21 cellular contexts compared by ENCODE assay signal in genomic region chr14:102731101-102731870, GRCh38. TPM values are rescaled to one million over a fixed set of nuclear protein-coding genes. Genes with fewer than 3 reads are reported as not detected.
DNase-seq lines count a peak whose midpoint lies in the region; ATAC-seq, FAIRE-seq and TF ChIP-seq lines count a peak whose summit lies in the region.
"Had no signal": no experiment of that assay in that cellular context is flagged by ENCODE, and none has a peak within 500 bp of the region (broad histone marks: within the 10 kb centered on the region; RNA-seq: fewer than 3 reads in every experiment).

No MANE protein-coding gene starts in this region.

- FAIRE-seq in HepG2 (lab: Jason Lieb, UNC), result no peak
- FAIRE-seq: D721Med, G401.6, small intestine, urothelium cell line had no signal

- ATAC-seq in activated naive CD4-positive, alpha-beta T cell treated with anti-CD3 and anti-CD28 coated beads, Interleukin-2, amount 50 U/mL, for 72 hours, result no peak
- no peak for ATAC-seq in activated naive CD8-positive, alpha-beta T cell treated with anti-CD3 and anti-CD28 coated beads, Interleukin-2, amount 50 U/mL, for 24 hours
- ATAC-seq in HepG2, result no peak; the same call in 2 of the 3 replicates

- DNase-seq in activated naive CD4-positive, alpha-beta T cell treated with anti-CD3 and anti-CD28 coated beads, Interleukin-2, amount 50 U/mL, for 72 hours (ENCODE audit: low spot score in 2 of 2), result no peak
- no peak for DNase-seq in activated naive CD4-positive, alpha-beta T cell treated with Interleukin-2 at 50 U/mL for 16 hours
- no peak for DNase-seq in activated naive CD8-positive, alpha-beta T cell treated with anti-CD3 and anti-CD28 coated beads, Interleukin-2, amount 50 U/mL, for 24 hours
- DNase-seq in HepG2 (ENCODE audit: low spot score) (no peak), type B pancreatic cell (ENCODE audit: extremely low spot score, unreplicated experiment) (peak; percentile 25), DMS53 treated with DMSO at 0.1 percent for 48 hours (lab: John Stamatoyannopoulos, UW; ENCODE audit: unreplicated experiment) (no peak), HFFc6 (no peak), NCI-H1092 treated with DMSO at 0.1 percent for 48 hours (lab: John Stamatoyannopoulos, UW) (no peak)
- DNase-seq: activated CD4-positive, alpha-beta T cell treated with anti-CD3 and anti-CD28 coated beads for 48 hours; activated gamma-delta T cell treated with Interleukin-2 at 50 U/mL for 16 hours; central memory CD4-positive, alpha-beta T cell; effector memory CD4-positive, alpha-beta T cell; MG63; NCI-H146; NCI-H2171; NCI-H69; small intestine had no signal

- no peaks in the 10 kb centered on the region for H3K4me1 Mint-ChIP-seq in activated naive CD8-positive, alpha-beta T cell treated with anti-CD3 and anti-CD28 coated beads, Interleukin-2, amount 50 U/mL, for 24 hours
- H3K4me1 Mint-ChIP-seq in type B pancreatic cell (ENCODE audit: unreplicated experiment) (no peaks in the 10 kb centered on the region), HFFc6 (ENCODE audit: low read depth) (no peaks in the 10 kb centered on the region)

- H3K79me2 ChIP-seq in HepG2 (ENCODE audit: insufficient read depth, low read length), result no peaks in the 10 kb centered on the region

- intact Hi-C loops in HepG2 (cut with micrococcal nuclease; ENCODE audit: unreplicated experiment), result no loop called here

- H2AFZ ChIP-seq in HepG2 (ENCODE audit: low read length), result no peak overlapping the region

- H3K9ac ChIP-seq in HepG2 (ENCODE audit: insufficient read depth, low read depth, low read length), result no peak overlapping the region
- H3K9ac ChIP-seq: BLaER1 had no signal

- no peak overlapping the region for H3K4me2 ChIP-seq in HepG2 (ENCODE audit: low read depth, low read length)
- H3K4me2 ChIP-seq: BLaER1 had no signal

- peaks cover 15 to 36% of the 10 kb centered on the region in 2 experiments for H3K36me3 ChIP-seq in HepG2 (replicated peaks in 1 of 2; ENCODE audit: control insufficient read depth in 1 of 2, insufficient read depth in 2 of 2, low read length in 2 of 2)
- H3K36me3 ChIP-seq: MG63 had no signal

- H3K9me3 ChIP-seq in HepG2 (ENCODE audit: low read length), result no peaks in the 10 kb centered on the region
- H3K9me3 ChIP-seq: BLaER1, MG63 had no signal

- WGBS in HepG2 (ENCODE audit: low lambda C conversion rate), result 100% methylated on average over 13 of the region's 15 CpGs

- no peak overlapping the region for H3K4me3 ChIP-seq in HepG2 (replicated peaks in 1 of 3; ENCODE audit: insufficient read depth in 1 of 3, low read depth in 2 of 3, low read length in 3 of 3)
- H3K4me3 ChIP-seq: BLaER1, MG63 had no signal

- H3K4me3 Mint-ChIP-seq in activated naive CD8-positive, alpha-beta T cell treated with anti-CD3 and anti-CD28 coated beads, Interleukin-2, amount 50 U/mL, for 24 hours, result no peak overlapping the region
- H3K4me3 Mint-ChIP-seq in type B pancreatic cell, result no peak overlapping the region
- no peak overlapping the region for H3K4me3 Mint-ChIP-seq in HFFc6

- H3K27me3 ChIP-seq in HepG2 (ENCODE audit: control insufficient read depth in 1 of 2, insufficient read depth in 2 of 2, low read length in 2 of 2), result no peaks in the 10 kb centered on the region
- H3K27me3 ChIP-seq: BLaER1, MG63 had no signal

- CTCF ChIA-PET in HepG2 (lab: Yijun Ruan, JAX; ENCODE audit: low intra/inter-chr PET ratio, low total read pairs), result no interaction called here

- in situ Hi-C loops in HepG2 (cut with HindIII; ENCODE audit: extremely low pct_ligation_motif_present, low pct_unique_long_range_greater_than_20kb), result no loop called here

- H3K4me1 ChIP-seq in HepG2 (ENCODE audit: insufficient read depth, low read length), result peaks cover 5% of the 10 kb centered on the region
- H3K4me1 ChIP-seq: BLaER1 had no signal

- H3K27ac ChIP-seq in HepG2 (ENCODE audit: extremely low read length, insufficient read depth, low read length), result no peak overlapping the region
- H3K27ac ChIP-seq: BLaER1 had no signal

- peaks cover 3% of the 10 kb centered on the region; the same call in 1 of the 2 replicates for H4K20me1 ChIP-seq in HepG2 (ENCODE audit: insufficient read depth, low read length)

- no TSS peak for BruUV-seq in HepG2 (replicated peaks; lab: Mats Ljungman, UMichigan)

- no peaks in the 10 kb centered on the region for H3K27me3 Mint-ChIP-seq in activated naive CD8-positive, alpha-beta T cell treated with anti-CD3 and anti-CD28 coated beads, Interleukin-2, amount 50 U/mL, for 24 hours
- H3K27me3 Mint-ChIP-seq in type B pancreatic cell (no peaks in the 10 kb centered on the region), HFFc6 (ENCODE audit: insufficient read depth) (peaks cover 2% of the 10 kb centered on the region)

- TF ChIP-seq EP300 in HepG2 (IDR thresholded peaks at IDR 0.05; ENCODE audit: low read depth in 2 of 2, low read length in 2 of 2) (no peak), HepG2 (CRISPR knock-in tag; IDR thresholded peaks at IDR 0.05; ENCODE audit: borderline replicate concordance) (no peak)

- TF ChIP-seq CTCF in HepG2 (CRISPR knock-in tag; IDR thresholded peaks at IDR 0.05) (no peak), type B pancreatic cell (conservative IDR thresholded peaks at IDR 0.05) (no peak), HFFc6 (IDR thresholded peaks at IDR 0.05) (no peak)

- H3K27ac Mint-ChIP-seq in activated naive CD4-positive, alpha-beta T cell treated with anti-CD3 and anti-CD28 coated beads, Interleukin-2, amount 50 U/mL, for 72 hours, result peak overlapping the region; percentile 65 to 76
- peak overlapping the region; percentile 39 for H3K27ac Mint-ChIP-seq in activated naive CD8-positive, alpha-beta T cell treated with anti-CD3 and anti-CD28 coated beads, Interleukin-2, amount 50 U/mL, for 24 hours
- H3K27ac Mint-ChIP-seq in type B pancreatic cell (no peak overlapping the region), HFFc6 (no peak overlapping the region; the same call in 1 of the 2 replicates)

- H3K36me3 Mint-ChIP-seq in activated naive CD4-positive, alpha-beta T cell treated with anti-CD3 and anti-CD28 coated beads, Interleukin-2, amount 50 U/mL, for 72 hours, result peaks cover 6% of the 10 kb centered on the region in 2 donors
- peaks cover 14% of the 10 kb centered on the region for H3K36me3 Mint-ChIP-seq in activated naive CD8-positive, alpha-beta T cell treated with anti-CD3 and anti-CD28 coated beads, Interleukin-2, amount 50 U/mL, for 24 hours (ENCODE audit: low read depth)
- H3K36me3 Mint-ChIP-seq in type B pancreatic cell (peaks cover 13% of the 10 kb centered on the region), HFFc6 (ENCODE audit: low read depth) (peaks cover 25% of the 10 kb centered on the region)

- H3K9me3 Mint-ChIP-seq in activated naive CD4-positive, alpha-beta T cell treated with anti-CD3 and anti-CD28 coated beads, Interleukin-2, amount 50 U/mL, for 72 hours, result no peaks in the 10 kb centered on the region
- no peaks in the 10 kb centered on the region for H3K9me3 Mint-ChIP-seq in activated naive CD8-positive, alpha-beta T cell treated with anti-CD3 and anti-CD28 coated beads, Interleukin-2, amount 50 U/mL, for 24 hours
- H3K9me3 Mint-ChIP-seq in type B pancreatic cell, result no peaks in the 10 kb centered on the region
- H3K9me3 Mint-ChIP-seq in HFFc6, result no peaks in the 10 kb centered on the region

- TF ChIP-seq POLR2A in HepG2 (IDR thresholded peaks at IDR 0.05; ENCODE audit: insufficient read depth in 1 of 2, low read depth in 2 of 2, low read length in 2 of 2), result no peak

- TF ChIP-seq RAD21 in HepG2 (CRISPR knock-in tag; IDR thresholded peaks at IDR 0.05), result no peak

- POLR2A ChIA-PET in HepG2 (lab: Yijun Ruan, JAX), result no interaction called here

TF ChIP-seq in HepG2, 621 proteins besides CTCF, POLR2A, EP300 and RAD21 (continues in another document):
- TF ChIP-seq AGO2 (optimal IDR thresholded peaks at IDR 0.05; ENCODE audit: low read depth, low read length), result peak; percentile 52
- no peak for TF ChIP-seq SKI (IDR thresholded peaks at IDR 0.05; ENCODE audit: partially characterized antibody)
- no peak for TF ChIP-seq SOX6 (IDR thresholded peaks at IDR 0.05)
- TF ChIP-seq SOX6 (CRISPR knock-in tag; IDR thresholded peaks at IDR 0.05), result no peak

RNA-seq across cellular contexts. Expression of gene TRAF3, which starts 46.0 kb away (rescaled TPM):
- 10 to 100 TPM; 54.9 to 97.0 TPM for total RNA-seq in activated naive CD4-positive, alpha-beta T cell treated with anti-CD3 and anti-CD28 coated beads, Interleukin-2, amount 50 U/mL, for 72 hours
- total RNA-seq in HepG2 (2016; rRNA removed; fragmentation: Illumina TruSeq; extraction: Trizol), result 12.2 and 13.0 TPM in 2 replicates
- total RNA-seq in HepG2 (2016; cell fraction: cytosol; rRNA removed; fragmentation: Illumina TruSeq; extraction: Trizol; ENCODE audit: low read depth), result 45.5 and 46.6 TPM in 2 replicates
- total RNA-seq in HepG2 (2016; cell fraction: insoluble cytoplasmic fraction; rRNA removed; fragmentation: Illumina TruSeq; extraction: Trizol), result 10.7 and 11.9 TPM in 2 replicates
- total RNA-seq in HepG2 (2016; cell fraction: membrane; rRNA removed; fragmentation: Illumina TruSeq; extraction: Trizol), result 36.3 and 37.0 TPM in 2 replicates
- total RNA-seq in HepG2 (2016; cell fraction: nucleus; rRNA removed; fragmentation: Illumina TruSeq; extraction: Trizol), result 8.7 and 9.5 TPM in 2 replicates
- polyA plus RNA-seq in HepG2 (2011; rRNA removed), result 6.9 and 7.2 TPM in 2 replicates
- 6.0 and 6.8 TPM in 2 replicates for polyA plus RNA-seq in HepG2 (2011; cell fraction: cytosol; rRNA removed)
- polyA plus RNA-seq in HepG2 (2011; cell fraction: nucleus; rRNA removed), result 8.0 and 8.4 TPM in 2 replicates
- 5.3 and 5.6 TPM in 2 replicates for polyA plus RNA-seq in HepG2 (2012)
- polyA plus RNA-seq in HepG2 (2016; cell fraction: cytosol; fragmentation: Illumina TruSeq; extraction: Trizol; ENCODE audit: low read depth), result 11.1 and 11.2 TPM in 2 replicates
- 7.7 and 10.1 TPM in 2 replicates for polyA plus RNA-seq in HepG2 (2016; cell fraction: insoluble cytoplasmic fraction; fragmentation: Illumina TruSeq; extraction: Trizol; ENCODE audit: low read depth)
- 15.8 and 17.5 TPM in 2 replicates for polyA plus RNA-seq in HepG2 (2016; cell fraction: membrane; fragmentation: Illumina TruSeq; extraction: Trizol; ENCODE audit: low read depth)
- polyA plus RNA-seq in HepG2 (2016; cell fraction: nucleus; fragmentation: Illumina TruSeq; extraction: Trizol; ENCODE audit: insufficient read depth, low read depth), result 11.6 and 12.0 TPM in 2 replicates
- polyA minus RNA-seq in HepG2 (2011; rRNA and poly(A)+ RNA removed; ENCODE audit: low replicate concordance), result 21.0 and 40.5 TPM in 2 replicates
- 7.8 and 9.1 TPM in 2 replicates for polyA minus RNA-seq in HepG2 (2011; cell fraction: cytosol; rRNA and poly(A)+ RNA removed)
- polyA minus RNA-seq in HepG2 (2011; cell fraction: nucleus; rRNA and poly(A)+ RNA removed), result 6.8 and 11.8 TPM in 2 replicates
- total RNA-seq in type B pancreatic cell (ENCODE audit: low replicate concordance), result 19.2 and 24.0 TPM in 2 replicates
- 10 to 100 TPM; 19.9 to 28.8 (median 22.6) TPM for total RNA-seq in HFFc6 (2021; fragmentation: NEBNext Ultra II Directional; extraction: Animal tissue kit (Norgen Biotek cat#: 25700))

Comparison
In these comparisons a context has a peak if more than half of its experiments do, and no peak if none do; other contexts are left out.
1. H3K27ac Mint-ChIP-seq: peak in activated naive CD4-positive, alpha-beta T cell treated with anti-CD3 and anti-CD28 coated beads, Interleukin-2, amount 50 U/mL, for 72 hours (2 of 2) and activated naive CD8-positive, alpha-beta T cell treated with anti-CD3 and anti-CD28 coated beads, Interleukin-2, amount 50 U/mL, for 24 hours (single experiment); none in type B pancreatic cell (single experiment) and HFFc6 (single experiment).